ENCODE assay signal across 8 cellular contexts in genomic region chr2:108855194-108855593, GRCh38.
DNase-seq lines count a peak whose midpoint lies in the region; ATAC-seq, FAIRE-seq and TF ChIP-seq lines count a peak whose summit lies in the region.

No MANE protein-coding gene starts in this region.

- H3K4me1 ChIP-seq in astrocyte (ENCODE audit: insufficient read depth, low read length) (no peaks in the 10 kb centered on the region), mucosa of descending colon (ENCODE audit: low read depth) (no peaks in the 10 kb centered on the region)

- DNase-seq in EH (ENCODE audit: low read depth) = peak; percentile 7
- peak; percentile 14 for DNase-seq in LHCN-M2 (ENCODE audit: low read depth)
- DNase-seq in astrocyte (ENCODE audit: low read depth) = peak; percentile 5
- no peak for DNase-seq in mucosa of descending colon
- no peak for DNase-seq in C1 segment of cervical spinal cord (lab: John Stamatoyannopoulos, UW)
- DNase-seq in NCI-H1436 (lab: John Stamatoyannopoulos, UW) = no peak

- H3K27ac Mint-ChIP-seq in astrocyte (ENCODE audit: unreplicated experiment) = no peak overlapping the region

- H3K4me3 Mint-ChIP-seq in astrocyte (ENCODE audit: unreplicated experiment) = no peak overlapping the region

- no peaks in the 10 kb centered on the region for H3K36me3 ChIP-seq in astrocyte (ENCODE audit: insufficient read depth, low read length)
- no peaks in the 10 kb centered on the region for H3K36me3 ChIP-seq in mucosa of descending colon (ENCODE audit: low read depth)

- peaks cover 3% of the 10 kb centered on the region for H4K20me1 ChIP-seq in astrocyte (ENCODE audit: insufficient read depth, low read length)

- intact Hi-C loops in mucosa of descending colon (cut with DNase I, micrococcal nuclease) = no loop called here

- H3K27me3 Mint-ChIP-seq in astrocyte (ENCODE audit: low read depth, unreplicated experiment) = no peaks in the 10 kb centered on the region

- no peak overlapping the region for H3K9ac ChIP-seq in astrocyte (ENCODE audit: low read length)

- no peak overlapping the region for H3K4me2 ChIP-seq in astrocyte (ENCODE audit: low read length)

- H2AFZ ChIP-seq in astrocyte (ENCODE audit: low read depth, low read length) = no peak overlapping the region

- no peaks in the 10 kb centered on the region for H3K27me3 ChIP-seq in astrocyte (ENCODE audit: insufficient read depth, low read length)

- peaks cover 8% of the 10 kb centered on the region for H3K4me1 Mint-ChIP-seq in astrocyte (ENCODE audit: low read depth, unreplicated experiment)

- no peak overlapping the region for H3K27ac ChIP-seq in astrocyte (ENCODE audit: low read depth, low read length)

- peak; percentile 55 for FAIRE-seq in astrocyte (lab: Jason Lieb, UNC)

- no peaks in the 10 kb centered on the region for H3K9me3 Mint-ChIP-seq in astrocyte (ENCODE audit: unreplicated experiment)

- no peaks in the 10 kb centered on the region for H3K79me2 ChIP-seq in astrocyte (ENCODE audit: insufficient read depth, low read length)

- H3K4me3 ChIP-seq in astrocyte (ENCODE audit: insufficient read depth, low read depth, low read length) (no peak overlapping the region), mucosa of descending colon (no peak overlapping the region)

- peaks cover 5% of the 10 kb centered on the region for H3K36me3 Mint-ChIP-seq in astrocyte (ENCODE audit: low read depth, unreplicated experiment)

- H3K9me3 ChIP-seq in astrocyte (ENCODE audit: insufficient read depth, low read depth, low read length) (no peaks in the 10 kb centered on the region), mucosa of descending colon (no peaks in the 10 kb centered on the region)

- ATAC-seq in mucosa of descending colon (peak; percentile 61), GM18520 (IDR thresholded peaks at IDR 0.05; ENCODE audit: unreplicated experiment) (no peak), GM21723 (IDR thresholded peaks at IDR 0.05; ENCODE audit: unreplicated experiment) (no peak)

- no peak for TF ChIP-seq CTCF in astrocyte (IDR thresholded peaks at IDR 0.05; ENCODE audit: insufficient read depth, low read depth, low read length)
- no peak for TF ChIP-seq CTCF in mucosa of descending colon (IDR thresholded peaks at IDR 0.05)

Comparison
In these comparisons a context has a peak if more than half of its experiments do, and no peak if none do; other contexts are left out.
1. DNase-seq: peak in EH (single experiment), LHCN-M2 (single experiment) and astrocyte (single experiment); none in mucosa of descending colon (0 of 3), C1 segment of cervical spinal cord (0 of 14) and NCI-H1436 (single experiment).